Comparison of ENCODE assay signal across 8 cellular contexts in genomic region chr6:127267742-127268588, GRCh38. TPM values are rescaled to one million over a fixed set of nuclear protein-coding genes. Genes with fewer than 3 reads are reported as not detected.
DNase-seq lines count a peak whose midpoint lies in the region; ATAC-seq, FAIRE-seq and TF ChIP-seq lines count a peak whose summit lies in the region.

No MANE protein-coding gene starts in this region.

- DNase-seq in heart left ventricle (no peak), cardiac septum (ENCODE audit: low spot score) (no peak), NT2/D1 (ENCODE audit: low read depth, low spot score) (peak; percentile 2), H1 (ENCODE audit: low read depth in 1 of 2, low spot score in 2 of 2) (no peak), neural crest cell (ENCODE audit: low read depth, low spot score) (no peak), head of caudate nucleus (no peak), cerebellum (ENCODE audit: low spot score) (no peak)

- H2BK12ac ChIP-seq in H1 (ENCODE audit: low read depth, low read length): no peak overlapping the region

- peaks cover 2% of the 10 kb centered on the region for H3K36me3 Mint-ChIP-seq in neural crest cell (ENCODE audit: low read depth)

- H3K9ac ChIP-seq in NT2/D1 (ENCODE audit: insufficient read length, low read depth) (peak overlapping the region; percentile 93), H1 (replicated peaks in 1 of 4; ENCODE audit: extremely low read depth in 1 of 4, low read depth in 3 of 4, low read length in 3 of 4) (peak overlapping the region; percentile 90 to 99 (median 94))

- no peak overlapping the region for H2BK15ac ChIP-seq in H1 (ENCODE audit: low read length)

- peaks cover 41% of the 10 kb centered on the region for H3K4me1 Mint-ChIP-seq in neural crest cell

- H3K27me3 ChIP-seq in heart left ventricle (no peaks in the 10 kb centered on the region), NT2/D1 (ENCODE audit: insufficient read depth, insufficient read length) (no peaks in the 10 kb centered on the region), H1 (replicated peaks in 1 of 4; ENCODE audit: control insufficient read depth in 3 of 4, extremely low read depth in 1 of 4, insufficient read depth in 3 of 4, low read length in 3 of 4) (no peaks in the 10 kb centered on the region)

- peak overlapping the region; percentile 62 to 74 for H3K4me2 ChIP-seq in H1 (ENCODE audit: insufficient read depth in 1 of 2, low read depth in 2 of 2, low read length in 2 of 2)

- H4K5ac ChIP-seq in H1 (ENCODE audit: insufficient read length, low read depth, low read length): no peak overlapping the region

- peak overlapping the region; percentile 93 for H2BK5ac ChIP-seq in H1 (ENCODE audit: low read depth, low read length)

- no peak overlapping the region for H2BK120ac ChIP-seq in H1 (replicated peaks; ENCODE audit: low read depth, low read length)

- CTCF ChIA-PET in H1 (lab: Charles Lee; ENCODE audit: partially characterized antibody): interaction anchor here (0.6 to 2.2 kb wide), 5 partner anchors 24 to 80 kb away, joined by 3 to 23 read pairs (median 3); no protein-coding TSS in a partner anchor

- TF ChIP-seq EP300 in H1 (IDR thresholded peaks at IDR 0.05; ENCODE audit: borderline replicate concordance in 1 of 2, low read depth in 2 of 2, low read length in 2 of 2): no peak

- peaks cover 3 to 12% of the 10 kb centered on the region in 2 experiments for H4K20me1 ChIP-seq in H1 (replicated peaks in 1 of 2; ENCODE audit: control insufficient read depth in 1 of 2, insufficient read depth in 2 of 2, low read length in 2 of 2)

- ATAC-seq in heart left ventricle: peak in 1 of 4 donors; percentile 36
- no peak for ATAC-seq in HG02870 (IDR thresholded peaks at IDR 0.05; ENCODE audit: unreplicated experiment)

- no peak overlapping the region for H2AK5ac ChIP-seq in H1 (ENCODE audit: low read depth, low read length)

- no peak overlapping the region for H2AFZ ChIP-seq in H1 (ENCODE audit: low read length)

- POLR2A ChIA-PET in H1 (lab: Charles Lee; ENCODE audit: partially characterized antibody): interaction anchor here (0.6 to 3.6 kb wide), 8 partner anchors 8 to 1237 kb away, joined by 3 to 16 read pairs (median 3); no protein-coding TSS in a partner anchor

- no peak for TF ChIP-seq POLR2A in heart left ventricle (IDR thresholded peaks at IDR 0.05)
- no peak for TF ChIP-seq POLR2A in H1 (IDR thresholded peaks at IDR 0.05; ENCODE audit: control extremely low read depth in 1 of 2, low read depth in 2 of 2, low read length in 2 of 2)

- peak overlapping the region; percentile 63 to 95 (median 88) for H3K4me3 ChIP-seq in heart left ventricle
- H3K4me3 ChIP-seq in NT2/D1 (ENCODE audit: insufficient read length, low read depth): peak overlapping the region; percentile 88
- H3K4me3 ChIP-seq in H1 (ENCODE audit: extremely low read depth in 1 of 4, insufficient read depth in 2 of 4, low read depth in 3 of 4, low read length in 4 of 4): peak overlapping the region; percentile 86 to 96 (median 90)

- TF ChIP-seq RAD21 in H1 (IDR thresholded peaks at IDR 0.05 in 1 of 2, conservative IDR thresholded peaks at IDR 0.05 in 1 of 2; ENCODE audit: low read depth in 2 of 2, low read length in 2 of 2): no peak

- H3K27ac ChIP-seq in heart left ventricle: peak overlapping the region; percentile 95 to 100 (median 99)
- peak overlapping the region; percentile 91 for H3K27ac ChIP-seq in H1 (ENCODE audit: low read depth, low read length)

- H3K23me2 ChIP-seq in H1 (ENCODE audit: low read depth, low read length): no peaks in the 10 kb centered on the region

- H4K8ac ChIP-seq in H1 (ENCODE audit: extremely low read depth, insufficient read depth, low read length): no peak overlapping the region

- no peak overlapping the region for H3K56ac ChIP-seq in H1 (replicated peaks; ENCODE audit: insufficient read length, low read depth, low read length)

- TF ChIP-seq CTCF in heart left ventricle (IDR thresholded peaks at IDR 0.05): no peak
- no peak for TF ChIP-seq CTCF in H1 (IDR thresholded peaks at IDR 0.05; ENCODE audit: control extremely low read depth in 1 of 3, insufficient read depth in 1 of 3, low read depth in 1 of 3, low read length in 3 of 3)
- no peak for TF ChIP-seq CTCF in neural crest cell (conservative IDR thresholded peaks at IDR 0.05)

- H3K23ac ChIP-seq in H1 (ENCODE audit: insufficient read length): no peak overlapping the region

- no peak overlapping the region for H4K91ac ChIP-seq in H1 (replicated peaks; ENCODE audit: insufficient read length, low read length)

- H3K79me1 ChIP-seq in H1 (ENCODE audit: low read depth, low read length): no peaks in the 10 kb centered on the region

- WGBS in heart left ventricle, 4 donors: 1 to 2% (median 1%) methylated on average over 13 of the region's 13 CpGs
- WGBS in H1 (ENCODE audit: extremely low coverage in 1 of 2, insufficient coverage in 1 of 2, insufficient read length in 1 of 2, insufficient replicate concordance in 2 of 2, low coverage in 1 of 2, low lambda C conversion rate in 2 of 2, missing lambda C conversion rate in 1 of 2), 2 experiments: 20% methylated on average over 13 of the region's 13 CpGs; no CpG with 5 or more reads in 1 of the 2 experiments

- peak overlapping the region; percentile 99 for H3K27ac Mint-ChIP-seq in neural crest cell (ENCODE audit: unreplicated experiment)

- FAIRE-seq in H1 (lab: Jason Lieb, UNC): no peak

- H3K9me3 Mint-ChIP-seq in neural crest cell: no peaks in the 10 kb centered on the region

- H3K14ac ChIP-seq in H1 (ENCODE audit: insufficient read length): no peak overlapping the region

- peak overlapping the region; percentile 94 for H3K4me3 Mint-ChIP-seq in neural crest cell

- H2BK20ac ChIP-seq in H1 (ENCODE audit: low read length): no peak overlapping the region

- intact Hi-C loops in heart left ventricle (cut with DNase I) (loop anchor here in 5 of 10 donors (5.0 to 10.0 kb wide), 4 partner anchors 74 to 463 kb away; partner anchors contain the start of gene ECHDC1 (in 1 of the 5)), cardiac septum (cut with DNase I) (loop anchor here (2.0 to 10.0 kb wide), 2 partner anchors 75 to 1233 kb away; partner anchors contain the start of gene ECHDC1), head of caudate nucleus (cut with DNase I) (no loop called here)

- H3K9me3 ChIP-seq in heart left ventricle (no peaks in the 10 kb centered on the region), NT2/D1 (ENCODE audit: insufficient read depth, low read length) (no peaks in the 10 kb centered on the region), H1 (ENCODE audit: insufficient read depth in 2 of 2, low read depth in 1 of 2, low read length in 1 of 2) (no peaks in the 10 kb centered on the region)

- H3K4ac ChIP-seq in H1 (replicated peaks; ENCODE audit: insufficient read length, low read depth, low read length): no peak overlapping the region

- H3K79me2 ChIP-seq in H1 (ENCODE audit: control insufficient read depth in 1 of 2, insufficient read depth in 2 of 2, low read length in 2 of 2): peaks cover 7 to 58% of the 10 kb centered on the region in 2 experiments; a peak in 3 of 4 replicates

- H3K4me1 ChIP-seq in heart left ventricle (peaks cover 0 to 55% (median 39%) of the 10 kb centered on the region in 12 donors), NT2/D1 (ENCODE audit: insufficient read depth, insufficient read length) (no peaks in the 10 kb centered on the region), H1 (replicated peaks in 1 of 4; ENCODE audit: control insufficient read depth in 3 of 4, insufficient read depth in 4 of 4, low read length in 3 of 4) (peaks cover 0 to 5% (median 0%) of the 10 kb centered on the region in 4 experiments; a peak in 1 of 7 replicates)

- no peaks in the 10 kb centered on the region for H3K27me3 Mint-ChIP-seq in neural crest cell (ENCODE audit: low read depth)

- H3K36me3 ChIP-seq in heart left ventricle: no peaks in the 10 kb centered on the region
- H3K36me3 ChIP-seq in NT2/D1 (ENCODE audit: insufficient read depth, insufficient read length, low read length): no peaks in the 10 kb centered on the region
- no peaks in the 10 kb centered on the region; a peak in 1 of 8 replicates for H3K36me3 ChIP-seq in H1 (ENCODE audit: control insufficient read depth in 2 of 4, insufficient read depth in 4 of 4, low read length in 3 of 4)

- no peak overlapping the region for H3K18ac ChIP-seq in H1 (ENCODE audit: extremely low read depth, low read length)

TF ChIP-seq in H1, 55 proteins besides CTCF, POLR2A, EP300 and RAD21:
- no peak for TF ChIP-seq KDM5A (IDR thresholded peaks at IDR 0.05; ENCODE audit: low read length)
- TF ChIP-seq SP4 (IDR thresholded peaks at IDR 0.05; ENCODE audit: low read length): no peak
- TF ChIP-seq TAF7 (optimal IDR thresholded peaks at IDR 0.05; ENCODE audit: borderline replicate concordance, low read depth, low read length): no peak
- no peak for TF ChIP-seq SUZ12 (IDR thresholded peaks at IDR 0.05; ENCODE audit: low read length)
- no peak for TF ChIP-seq POU5F1 (IDR thresholded peaks at IDR 0.05; ENCODE audit: low read depth, low read length)

RNA-seq across cellular contexts. Expression of gene RNF146, which starts 1.3 kb away (rescaled TPM):
- total RNA-seq in heart left ventricle: 10 to 100 TPM; 41.0 to 78.9 (median 47.9) TPM
- polyA plus RNA-seq in heart left ventricle: 10 to 100 TPM; 25.5 to 27.7 TPM
- total RNA-seq in cardiac septum: 72.8 TPM
- 28.8 and 30.8 TPM in 2 replicates for total RNA-seq in H1 (2021; fragmentation: NEBNext Ultra II Directional; extraction: Animal tissue kit (Norgen Biotek cat#: 25700))
- polyA plus RNA-seq in H1 (2011; rRNA removed): 11.6 and 16.1 TPM in 2 replicates
- polyA plus RNA-seq in H1 (2011; cell fraction: cytosol; rRNA removed): 27.2 TPM
- polyA plus RNA-seq in H1 (2011; cell fraction: nucleus; rRNA removed): 19.8 TPM
- 19.4 to 29.3 TPM (median 23.4 TPM) in 4 replicates for polyA plus RNA-seq in H1 (2012, experiment 1 of 2)
- polyA plus RNA-seq in H1 (2012, experiment 2 of 2): 2.3 TPM
- polyA plus RNA-seq in H1 (2013, experiment 1 of 2): 19.5 TPM
- polyA plus RNA-seq in H1 (2013, experiment 2 of 2): 17.9 TPM
- polyA minus RNA-seq in H1 (2011; rRNA and poly(A)+ RNA removed): 27.2 and 28.3 TPM in 2 replicates
- 15.0 TPM for polyA minus RNA-seq in H1 (2011; cell fraction: cytosol; rRNA and poly(A)+ RNA removed)
- polyA minus RNA-seq in H1 (2011; cell fraction: nucleus; rRNA and poly(A)+ RNA removed): 35.8 TPM
- total RNA-seq in neural crest cell: 44.3 and 49.8 TPM in 2 replicates
- 85.9 TPM for total RNA-seq in cerebellum
